ENCODE assay signal across 15 cellular contexts in genomic region chr2:233108611-233109490, GRCh38.
A peak's percentile ranks its signal among the peaks of the same experiment; 100 is the strongest.
DNase-seq lines count a peak whose midpoint lies in the region; ATAC-seq and TF ChIP-seq lines count a peak whose summit lies in the region.
"Had no signal": no experiment of that assay in that cellular context is flagged by ENCODE, and none has a peak within 500 bp of the region (broad histone marks: within the 10 kb centered on the region; RNA-seq: fewer than 3 reads in every experiment).

No MANE protein-coding gene starts in this region.

- peaks cover 47% of the 10 kb centered on the region for H3K4me1 ChIP-seq in BLaER1
- H3K4me1 ChIP-seq: esophagus muscularis mucosa, lower lobe of right lung had no signal

- H3K9me3 ChIP-seq in BLaER1: peaks cover 7% of the 10 kb centered on the region; the same call in 1 of the 2 replicates
- H3K9me3 ChIP-seq: esophagus muscularis mucosa, lower lobe of right lung had no signal

- no peaks in the 10 kb centered on the region for H3K27me3 ChIP-seq in BLaER1

- DNase-seq in ecto neural progenitor cell (ENCODE audit: low spot score): peak; percentile 35
- DNase-seq in LoVo (ENCODE audit: low spot score): no peak
- no peak for DNase-seq in NCI-H1092 treated with DMSO at 0.1 percent for 48 hours (lab: John Stamatoyannopoulos, UW)
- DNase-seq: AML-193, H9, hippocampal formation, lower lobe of right lung, NCI-H1930, T1000 had no signal

- H3K4me2 ChIP-seq in BLaER1: no peak overlapping the region

- peak; percentile 0 for TF ChIP-seq POLR2A in GM18505 (IDR thresholded peaks at IDR 0.05; ENCODE audit: borderline replicate concordance, extremely low read depth, insufficient read depth, insufficient read length)

- ATAC-seq in GM18505 (IDR thresholded peaks at IDR 0.05; ENCODE audit: unreplicated experiment) (no peak), HG03460 (IDR thresholded peaks at IDR 0.05; ENCODE audit: unreplicated experiment) (peak; percentile 49), GM21528 (IDR thresholded peaks at IDR 0.05; ENCODE audit: low FRiP score, unreplicated experiment) (no peak), HG03280 (IDR thresholded peaks at IDR 0.05; ENCODE audit: unreplicated experiment) (no peak)

- H3K4me3 ChIP-seq in BLaER1: no peak overlapping the region
- H3K4me3 ChIP-seq: esophagus muscularis mucosa, lower lobe of right lung had no signal

- peaks cover 61% of the 10 kb centered on the region for H3K36me3 ChIP-seq in BLaER1
- H3K36me3 ChIP-seq: esophagus muscularis mucosa, lower lobe of right lung had no signal

- H4K20me1 ChIP-seq in BLaER1: peaks cover 100% of the 10 kb centered on the region

- H3K27ac ChIP-seq in BLaER1: no peak overlapping the region
- H3K27ac ChIP-seq: esophagus muscularis mucosa, lower lobe of right lung had no signal

- H3K9ac ChIP-seq in BLaER1: 0 out of 2 replicates have a peak overlapping the region, but pooled peaks have one; percentile 28
